30 cellular contexts compared by ENCODE assay signal in the genomic region with DNA sequence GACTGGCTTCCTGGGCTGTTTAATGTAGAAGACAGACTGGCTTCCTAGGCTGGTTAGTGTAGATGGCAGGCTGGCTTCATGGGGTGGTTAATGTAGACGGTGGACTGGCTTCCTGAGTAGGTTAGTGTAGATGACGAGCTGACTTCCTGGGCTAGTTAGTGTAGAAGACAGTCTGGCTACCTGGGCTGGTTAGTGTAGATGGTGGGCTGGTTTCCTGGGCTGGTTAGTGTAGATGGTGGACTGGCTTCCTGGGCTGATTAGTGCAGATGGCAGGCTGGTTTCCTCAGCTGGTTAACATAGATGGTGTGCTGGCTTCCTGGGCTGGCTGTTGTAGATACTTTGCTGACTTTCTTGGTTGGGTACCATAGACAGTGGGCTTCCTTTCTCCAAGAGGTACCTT.
"Had no signal": no experiment of that assay in that cellular context is flagged by ENCODE, and none has a peak within 500 bp of the region (broad histone marks: within the 10 kb centered on the region; RNA-seq: fewer than 3 reads in every experiment).

No MANE protein-coding gene starts in this region.

- H3K36me3 ChIP-seq: cardiac muscle cell, Peyer's patch, SJSA1 had no signal

- DNase-seq: activated CD4-positive, alpha-beta T cell treated with anti-CD3 and anti-CD28 coated beads, Interleukin-2, amount 10 ng/mL, durations not matched to agents 7 days and 5 days; activated CD4-positive, alpha-beta T cell treated with anti-CD3 and anti-CD28 coated beads, Interleukin-2, amount 50 U/mL, for 48 hours; activated naive CD4-positive, alpha-beta T cell treated with anti-CD3 and anti-CD28 coated beads, Interleukin-2, amount 10 ng/mL, durations not matched to agents 7 days and 5 days; activated naive CD8-positive, alpha-beta T cell treated with anti-CD3 and anti-CD28 coated beads, Interleukin-2, amount 50 U/mL, for 24 hours; activated T-cell treated with anti-CD3 and anti-CD28 coated beads, Interleukin-2, amount 50 U/mL, for 72 hours; anterior cingulate cortex; IMR-90; NCI-H1048; NCI-H1105 treated with DMSO at 0.1 percent for 48 hours; NCI-H1436 treated with DMSO at 0.1 percent for 48 hours; NCI-H1694 treated with DMSO at 0.1 percent for 48 hours; NCI-H2029; NCI-H345; NCI-H524 treated with DMSO at 0.1 percent for 48 hours; NCI-H748 treated with DMSO at 0.1 percent for 48 hours; NK-92 treated with Interleukin-12 subunit alpha and Interleukin-12 subunit beta, amount 100 ng/mL, for 24 hours; PC-3; Peyer's patch; RPMI8226; SHP77 treated with DMSO at 0.1 percent for 48 hours; SK-N-SH had no signal

- H3K27ac Mint-ChIP-seq: activated CD4-positive, alpha-beta T cell treated with anti-CD3 and anti-CD28 coated beads, Interleukin-2, amount 10 ng/mL, durations not matched to agents 7 days and 5 days; activated naive CD8-positive, alpha-beta T cell; activated naive CD8-positive, alpha-beta T cell treated with anti-CD3 and anti-CD28 coated beads, Interleukin-2, amount 50 U/mL, for 24 hours; activated T-cell treated with anti-CD3 and anti-CD28 coated beads, Interleukin-2, amount 50 U/mL, for 72 hours; activated T-helper 2 cell treated with anti-CD3 and anti-CD28 coated beads, Interferon-gamma antibody, Interleukin-2, Interleukin-4, amounts not matched to agents 10 μg/mL and 5 μg/mL and 100 μg/mL, durations not matched to agents 14 hours and 24 hours and 36 hours; T-helper 1 cell treated with Interleukin-12 subunit alpha and Interleukin-12 subunit beta and Interleukin-4 antibody, amounts not matched to agents 30 μg/mL and 1 μg/mL, for 36 hours; T-helper 2 cell treated with Interferon-gamma antibody and Interleukin-4, amounts not matched to agents 5 μg/mL and 100 μg/mL, for 36 hours had no signal

- H3K4me3 Mint-ChIP-seq: activated CD4-positive, alpha-beta T cell treated with anti-CD3 and anti-CD28 coated beads, Interleukin-2, amount 10 ng/mL, durations not matched to agents 7 days and 5 days; activated naive CD4-positive, alpha-beta T cell treated with anti-CD3 and anti-CD28 coated beads, Interleukin-2, amount 10 ng/mL, durations not matched to agents 7 days and 5 days; activated naive CD8-positive, alpha-beta T cell; activated naive CD8-positive, alpha-beta T cell treated with anti-CD3 and anti-CD28 coated beads, Interleukin-2, amount 50 U/mL, for 24 hours; activated T-cell treated with anti-CD3 and anti-CD28 coated beads, Interleukin-2, amount 50 U/mL, for 72 hours; brain; central memory CD8-positive, alpha-beta T cell; T-helper 1 cell treated with Interleukin-12 subunit alpha and Interleukin-12 subunit beta and Interleukin-4 antibody, amounts not matched to agents 30 μg/mL and 1 μg/mL, for 36 hours; T-helper 2 cell treated with Interferon-gamma antibody and Interleukin-4, amounts not matched to agents 5 μg/mL and 100 μg/mL, for 36 hours had no signal

- H3K27me3 Mint-ChIP-seq: activated CD4-positive, alpha-beta T cell treated with anti-CD3 and anti-CD28 coated beads, Interleukin-2, amount 10 ng/mL, durations not matched to agents 7 days and 5 days; activated naive CD4-positive, alpha-beta T cell treated with anti-CD3 and anti-CD28 coated beads, Interleukin-2, amount 10 ng/mL, durations not matched to agents 7 days and 5 days had no signal

- H3K4me1 Mint-ChIP-seq: activated CD4-positive, alpha-beta T cell treated with anti-CD3 and anti-CD28 coated beads, Interleukin-2, amount 10 ng/mL, durations not matched to agents 7 days and 5 days; activated naive CD4-positive, alpha-beta T cell treated with anti-CD3 and anti-CD28 coated beads, Interleukin-2, amount 10 ng/mL, durations not matched to agents 7 days and 5 days; activated naive CD8-positive, alpha-beta T cell treated with anti-CD3 and anti-CD28 coated beads, Interleukin-2, amount 50 U/mL, for 24 hours; central memory CD8-positive, alpha-beta T cell had no signal

- H3K9me3 ChIP-seq: SK-N-SH had no signal

- H3K27ac ChIP-seq: cardiac muscle cell, Peyer's patch, SJSA1 had no signal

- H3K4me3 ChIP-seq: cardiac muscle cell, K562, Peyer's patch, SJSA1 had no signal

- ATAC-seq: activated naive CD8-positive, alpha-beta T cell treated with anti-CD3 and anti-CD28 coated beads, Interleukin-2, amount 50 U/mL, for 24 hours; activated T-cell treated with anti-CD3 and anti-CD28 coated beads, Interleukin-2, amount 50 U/mL, for 72 hours; K562; PC-3 had no signal

- H3K36me3 Mint-ChIP-seq: activated naive CD8-positive, alpha-beta T cell had no signal

- H3K27me3 ChIP-seq: cardiac muscle cell, Peyer's patch, SJSA1 had no signal
